ENCODE assay signal across 15 cellular contexts in genomic region chr2:208034503-208035140, GRCh38.
"Had no signal": no experiment of that assay in that cellular context is flagged by ENCODE, and none has a peak within 500 bp of the region (broad histone marks: within the 10 kb centered on the region; RNA-seq: fewer than 3 reads in every experiment).

No MANE protein-coding gene starts in this region.

- H3K4me2 ChIP-seq: hepatocyte had no signal

- H3K9me3 ChIP-seq: adrenal gland, ascending aorta, esophagus muscularis mucosa, left lung, transverse colon, vagina had no signal

- H3K36me3 ChIP-seq: adrenal gland, ascending aorta, brain microvascular endothelial cell, esophagus muscularis mucosa, left lung, transverse colon, vagina had no signal

- DNase-seq: activated CD8-positive, alpha-beta memory T cell treated with anti-CD3 and anti-CD28 coated beads, Interleukin-2, amount 50 U/mL, for 48 hours; activated naive CD4-positive, alpha-beta T cell; brain microvascular endothelial cell; effector memory CD4-positive, alpha-beta T cell; glutamatergic neuron; kidney glomerular epithelial cell; retina had no signal

- H3K27ac ChIP-seq: ascending aorta, brain microvascular endothelial cell, esophagus muscularis mucosa, left lung, transverse colon, vagina had no signal

- H2AFZ ChIP-seq: hepatocyte had no signal

- H3K27me3 ChIP-seq: adrenal gland, ascending aorta, brain microvascular endothelial cell, esophagus muscularis mucosa, hepatocyte, left lung, transverse colon, vagina had no signal

- H3K4me3 ChIP-seq: adrenal gland, ascending aorta, esophagus muscularis mucosa, hepatocyte, left lung, transverse colon, vagina had no signal

- H3K79me2 ChIP-seq: hepatocyte had no signal

- FAIRE-seq: frontal cortex had no signal

- H3K4me1 ChIP-seq: ascending aorta, esophagus muscularis mucosa, transverse colon, vagina had no signal
